ENCODE assay signal across 19 cellular contexts in genomic region chrX:136201601-136202000, GRCh38. TPM values are rescaled to one million over a fixed set of nuclear protein-coding genes. Genes with fewer than 3 reads are reported as not detected.
DNase-seq lines count a peak whose midpoint lies in the region; ATAC-seq and TF ChIP-seq lines count a peak whose summit lies in the region.
"Had no signal": no experiment of that assay in that cellular context is flagged by ENCODE, and none has a peak within 500 bp of the region (broad histone marks: within the 10 kb centered on the region; RNA-seq: fewer than 3 reads in every experiment).

No MANE protein-coding gene starts in this region.

- CTCF ChIA-PET in HEK293 (lab: Yijun Ruan, JAX) = interaction anchor here (0.6 to 3.8 kb wide), 3 partner anchors 38 to 258 kb away, joined by 4 to 18 read pairs (median 4); no protein-coding TSS in a partner anchor

- H3K4me1 Mint-ChIP-seq in T-helper 17 cell = peaks cover 14% of the 10 kb centered on the region

- H3K27ac ChIP-seq in HEK293 (ENCODE audit: extremely low read depth, low read depth, low read length) (no peak overlapping the region), muscle layer of duodenum (ENCODE audit: low read length) (peak overlapping the region; percentile 49), subcutaneous abdominal adipose tissue (ENCODE audit: low read depth, low read length) (peak overlapping the region; percentile 86)

- no peaks in the 10 kb centered on the region for H3K36me3 Mint-ChIP-seq in T-helper 17 cell (ENCODE audit: low read depth)
- H3K36me3 Mint-ChIP-seq: CD8-positive, alpha-beta T cell had no signal

- H3K9me3 ChIP-seq in HEK293 (ENCODE audit: control insufficient read depth, insufficient read depth, low read depth, low read length) = no peaks in the 10 kb centered on the region
- no peaks in the 10 kb centered on the region for H3K9me3 ChIP-seq in T-helper 17 cell (ENCODE audit: control insufficient read depth, low read length, poor library complexity, severe bottlenecking)
- no peaks in the 10 kb centered on the region for H3K9me3 ChIP-seq in muscle layer of duodenum (ENCODE audit: control insufficient read depth in 1 of 2, low read length in 2 of 2)
- H3K9me3 ChIP-seq in subcutaneous abdominal adipose tissue (ENCODE audit: control insufficient read depth in 5 of 5, low read length in 5 of 5) = no peaks in the 10 kb centered on the region
- H3K9me3 ChIP-seq: MG63, Peyer's patch had no signal

- H3K27me3 ChIP-seq in muscle layer of duodenum (ENCODE audit: low read depth, low read length) = no peaks in the 10 kb centered on the region
- peaks cover 0 to 6% (median 0%) of the 10 kb centered on the region in 5 donors for H3K27me3 ChIP-seq in subcutaneous abdominal adipose tissue (ENCODE audit: control insufficient read depth in 5 of 5, insufficient read depth in 4 of 5, low read length in 5 of 5)
- H3K27me3 ChIP-seq: MG63, Peyer's patch had no signal

- H3K27me3 Mint-ChIP-seq in T-helper 17 cell = no peaks in the 10 kb centered on the region
- H3K27me3 Mint-ChIP-seq: B cell had no signal

- POLR2A ChIA-PET in HEK293 (lab: Yijun Ruan, JAX) = no interaction called here

- H3K36me3 ChIP-seq in HEK293 (ENCODE audit: control insufficient read depth in 2 of 2, insufficient read depth in 1 of 2, low read length in 2 of 2) (peaks cover 0 to 5% of the 10 kb centered on the region in 2 experiments; a peak in 1 of 3 replicates), muscle layer of duodenum (ENCODE audit: control insufficient read depth in 1 of 2, insufficient read depth in 2 of 2, low read length in 2 of 2) (peaks cover 1 to 4% of the 10 kb centered on the region in 2 donors), subcutaneous abdominal adipose tissue (ENCODE audit: control insufficient read depth in 5 of 5, insufficient read depth in 5 of 5, low read length in 5 of 5) (peaks cover 0 to 11% (median 9%) of the 10 kb centered on the region in 5 donors)
- H3K36me3 ChIP-seq: MG63 had no signal

- H3K27ac Mint-ChIP-seq in T-helper 17 cell = peak overlapping the region; percentile 90
- H3K27ac Mint-ChIP-seq: B cell; CD8-positive, alpha-beta T cell had no signal

- ATAC-seq in T-helper 17 cell = no peak
- ATAC-seq: CD8-positive, alpha-beta T cell had no signal

- DNase-seq in T-helper 17 cell (no peak), T-helper 2 cell (no peak), NCI-H146 (lab: John Stamatoyannopoulos, UW) (no peak), NCI-H345 (lab: John Stamatoyannopoulos, UW) (no peak), NCI-H1436 (lab: John Stamatoyannopoulos, UW) (no peak)
- DNase-seq: ACHN; CD8-positive, alpha-beta T cell; DMS79 treated with DMSO at 0.1 percent for 48 hours; KG1; MG63; NCI-H1092 treated with DMSO at 0.1 percent for 48 hours; NCI-H1930; NCI-H510A; Peyer's patch; SHP77 treated with DMSO at 0.1 percent for 48 hours had no signal

- no peak overlapping the region for H3K9ac ChIP-seq in subcutaneous abdominal adipose tissue (ENCODE audit: low read length in 5 of 5)

- no peak for TF ChIP-seq CTCF in HEK293 (tag by site-specific recombination; IDR thresholded peaks at IDR 0.05)

- H3K4me3 Mint-ChIP-seq in T-helper 17 cell = no peak overlapping the region
- H3K4me3 Mint-ChIP-seq: B cell; CD8-positive, alpha-beta T cell had no signal

- H3K4me3 ChIP-seq in HEK293 (ENCODE audit: low read depth, low read length) (no peak overlapping the region), muscle layer of duodenum (ENCODE audit: low read depth in 1 of 2, low read length in 2 of 2) (no peak overlapping the region), subcutaneous abdominal adipose tissue (ENCODE audit: low read depth in 1 of 5, low read length in 5 of 5) (no peak overlapping the region)
- H3K4me3 ChIP-seq: MG63, Peyer's patch had no signal

- H3K4me1 ChIP-seq in HEK293 (ENCODE audit: control insufficient read depth, insufficient read depth, low read length) (peaks cover 6% of the 10 kb centered on the region; the same call in 1 of the 2 replicates), muscle layer of duodenum (ENCODE audit: control insufficient read depth in 1 of 2, insufficient read depth in 2 of 2, low read length in 2 of 2) (peaks cover 8 to 37% of the 10 kb centered on the region in 2 donors), subcutaneous abdominal adipose tissue (ENCODE audit: control insufficient read depth in 5 of 5, insufficient read depth in 5 of 5, low read length in 5 of 5) (peaks cover 4 to 65% (median 55%) of the 10 kb centered on the region in 5 donors)

TF ChIP-seq in HEK293, 187 proteins besides CTCF, POLR2A, EP300 and RAD21:
- TF ChIP-seq ZBTB26 (tag by site-specific recombination; optimal IDR thresholded peaks at IDR 0.05) (no peak), BCL6B (tag by site-specific recombination; IDR thresholded peaks at IDR 0.05) (no peak), GLI4 (tag by site-specific recombination; IDR thresholded peaks at IDR 0.05) (no peak), ZNF621 (tag by site-specific recombination; IDR thresholded peaks at IDR 0.05) (no peak), ZNF10 (tag by site-specific recombination; IDR thresholded peaks at IDR 0.05) (peak; percentile 0; the same call in 1 of the 2 replicates), ZNF214 (tag by site-specific recombination; IDR thresholded peaks at IDR 0.05; ENCODE audit: borderline replicate concordance) (no peak), ZFHX2 (tag by site-specific recombination; conservative IDR thresholded peaks at IDR 0.05) (no peak), KLF1 (tag by site-specific recombination; IDR thresholded peaks at IDR 0.05) (no peak)

RNA-seq across cellular contexts. Expression of gene MAP7D3, which starts 49.6 kb away (rescaled TPM):
- total RNA-seq in T-helper 17 cell = 1 to 10 TPM; 6.0 to 6.7 TPM

RNA-seq across cellular contexts. Expression of gene FHL1, which starts 54.3 kb away (rescaled TPM):
- 10 to 100 TPM; 29.1 to 61.3 TPM for total RNA-seq in T-helper 17 cell
